In genomic region chr13:96091164-96091931, GRCh38 we compare ENCODE assay signal across 8 cellular contexts. TPM values are rescaled to one million over a fixed set of nuclear protein-coding genes. Genes with fewer than 3 reads are reported as not detected.
DNase-seq lines count a peak whose midpoint lies in the region; ATAC-seq, FAIRE-seq and TF ChIP-seq lines count a peak whose summit lies in the region.

No MANE protein-coding gene starts in this region.

- H3K27ac ChIP-seq in A549, result no peak overlapping the region
- no peak overlapping the region for H3K27ac ChIP-seq in mesodermal cell (ENCODE audit: low read depth, low read length, severe bottlenecking)

- peaks cover 0 to 3% (median 0%) of the 10 kb centered on the region in 3 donors for H3K9me3 Mint-ChIP-seq in T-cell

- H3K4me3 ChIP-seq in A549 (peak overlapping the region; percentile 57), HAP-1 (peak overlapping the region; percentile 50), choroid plexus epithelial cell (ENCODE audit: low read depth, low read length) (peak overlapping the region; percentile 14), mesodermal cell (ENCODE audit: extremely low read depth, insufficient read depth, low read length, poor library complexity, severe bottlenecking) (peak overlapping the region; percentile 31)

- H3K4me1 Mint-ChIP-seq in T-cell, result peaks cover 0 to 9% (median 6%) of the 10 kb centered on the region in 3 donors

- no peak for TF ChIP-seq CTCF in A549 (IDR thresholded peaks at IDR 0.05)
- no peak for TF ChIP-seq CTCF in choroid plexus epithelial cell (conservative IDR thresholded peaks at IDR 0.05; ENCODE audit: low read depth, low read length)

- peaks cover 48 to 62% of the 10 kb centered on the region in 2 donors for H3K27me3 Mint-ChIP-seq in T-cell

- no peaks in the 10 kb centered on the region for H3K36me3 ChIP-seq in HAP-1 (replicated peaks)
- H3K36me3 ChIP-seq in mesodermal cell (ENCODE audit: control insufficient read depth, insufficient read depth, low read length), result no peaks in the 10 kb centered on the region

- H3K9me3 ChIP-seq in A549, result no peaks in the 10 kb centered on the region
- no peaks in the 10 kb centered on the region for H3K9me3 ChIP-seq in HAP-1
- H3K9me3 ChIP-seq in mesodermal cell (ENCODE audit: control insufficient read depth, low read length), result no peaks in the 10 kb centered on the region

- no peaks in the 10 kb centered on the region for H3K36me3 Mint-ChIP-seq in T-cell

- POLR2A ChIA-PET in A549 (lab: Yijun Ruan, JAX) (no interaction called here), T-cell (lab: Charles Lee) (no interaction called here)

- H3K27me3 ChIP-seq in HAP-1 (ENCODE audit: low read depth), result peaks cover 7% of the 10 kb centered on the region; the same call in 1 of the 2 replicates

- WGBS in A549 (ENCODE audit: missing lambda C conversion rate), result 19% methylated on average over 9 of the region's 53 CpGs
- 0 to 1% methylated on average over 32 to 43 of the region's 53 CpGs for WGBS in mesodermal cell (ENCODE audit: insufficient coverage in 2 of 2), 2 experiments

- H3K4me3 Mint-ChIP-seq in T-cell, result peak overlapping the region in 1 of 3 donors; percentile 40

- CTCF ChIA-PET in A549 (lab: Yijun Ruan, JAX) (no interaction called here), T-cell (lab: Charles Lee) (no interaction called here)

- in situ Hi-C loops in HAP-1 (cut with MboI; ENCODE audit: low sequenced_read_pairs), result no loop called here

- DNase-seq in A549 (ENCODE audit: low read depth in 1 of 2, low spot score in 1 of 2), result no peak
- peak; percentile 45 to 75 for DNase-seq in HAP-1 (ENCODE audit: low spot score in 2 of 2)
- DNase-seq in choroid plexus epithelial cell (ENCODE audit: low read depth), result peak; percentile 6
- DNase-seq in A172 (ENCODE audit: low spot score), result no peak
- DNase-seq in T-cell, result no peak

- ATAC-seq in A549, result peak; percentile 40 to 60; a peak in 3 of 6 replicates
- ATAC-seq in GM18519 (IDR thresholded peaks at IDR 0.05; ENCODE audit: low FRiP score, unreplicated experiment), result no peak
- no peak for ATAC-seq in T-cell (replicated peaks in 1 of 4)
- ATAC-seq in GM19395 (IDR thresholded peaks at IDR 0.05; ENCODE audit: unreplicated experiment), result no peak

- H3K4me2 ChIP-seq in A549, result peak overlapping the region; percentile 98

- no peak for TF ChIP-seq RAD21 in A549 (conservative IDR thresholded peaks at IDR 0.05 in 1 of 2, IDR thresholded peaks at IDR 0.05 in 1 of 2)

- no peak overlapping the region for H3K27ac Mint-ChIP-seq in T-cell

- FAIRE-seq in A549 (lab: Jason Lieb, UNC), result no peak

- TF ChIP-seq EP300 in A549 (IDR thresholded peaks at IDR 0.05), result no peak

- TF ChIP-seq POLR2A in A549 (IDR thresholded peaks at IDR 0.05; ENCODE audit: low read length), result no peak

- peaks cover 4% of the 10 kb centered on the region; the same call in 2 of the 3 replicates for H3K4me1 ChIP-seq in A549
- H3K4me1 ChIP-seq in HAP-1, result peaks cover 15% of the 10 kb centered on the region
- no peaks in the 10 kb centered on the region for H3K4me1 ChIP-seq in mesodermal cell (ENCODE audit: control insufficient read depth, insufficient read depth, low read length, poor library complexity, severe bottlenecking)

TF ChIP-seq in A549, 52 proteins besides CTCF, POLR2A, EP300 and RAD21:
- TF ChIP-seq RFX5 (IDR thresholded peaks at IDR 0.05) (no peak), EHMT2 (IDR thresholded peaks at IDR 0.05; ENCODE audit: low read depth) (no peak), ZC3H11A (IDR thresholded peaks at IDR 0.05) (no peak), HOXA7 (CRISPR knock-in tag; IDR thresholded peaks at IDR 0.05) (no peak), HDAC2 (IDR thresholded peaks at IDR 0.05) (no peak), MYC (IDR thresholded peaks at IDR 0.05; ENCODE audit: borderline replicate concordance, low read length) (no peak), KDM5A (IDR thresholded peaks at IDR 0.05) (no peak), ZFP36 (IDR thresholded peaks at IDR 0.05; ENCODE audit: borderline replicate concordance, partially characterized antibody) (no peak), HOXB13 (CRISPR knock-in tag; IDR thresholded peaks at IDR 0.05; ENCODE audit: low read depth) (no peak), CBX2 (IDR thresholded peaks at IDR 0.05; ENCODE audit: borderline replicate concordance, low read depth) (no peak), NFE2L2 (conservative IDR thresholded peaks at IDR 0.05; ENCODE audit: low read length) (no peak), EHF (CRISPR knock-in tag; IDR thresholded peaks at IDR 0.05) (no peak)

RNA-seq across cellular contexts. Expression of gene HS6ST3, which starts 1.4 kb away (rescaled TPM):
- polyA plus RNA-seq in A549 (2011; rRNA removed) (not detected in 2 replicates), A549 (2017; fragmentation: RNase III; extraction: RNeasy Plus Mini Kit Qiagen cat#74134 plus additional on column Dnase treatment) (not detected in 3 replicates)
- polyA plus RNA-seq in A549 (2012; cell fraction: cytosol; rRNA removed), result not detected in 2 replicates
- not detected in 2 replicates for polyA plus RNA-seq in A549 (2012; cell fraction: nucleus; rRNA removed)
- not detected in 2 replicates for polyA minus RNA-seq in A549 (2011; rRNA and poly(A)+ RNA removed)
- 0.48 TPM for polyA plus RNA-seq in mesodermal cell (2013, experiment 1 of 2)
- polyA plus RNA-seq in mesodermal cell (2013, experiment 2 of 2), result 0.46 TPM
- total RNA-seq in A172 (2014; rRNA removed; shearing (Covaris generic)), result not detected in 2 replicates
- total RNA-seq in T-cell, result not detected

RNA-seq across cellular contexts. Expression of gene UGGT2, which starts 38.1 kb away (rescaled TPM):
- 19.8 and 27.9 TPM in 2 replicates for polyA plus RNA-seq in A549 (2011; rRNA removed)
- polyA plus RNA-seq in A549 (2012; cell fraction: cytosol; rRNA removed), result 3.4 and 4.1 TPM in 2 replicates
- polyA plus RNA-seq in A549 (2012; cell fraction: nucleus; rRNA removed), result 4.8 and 6.0 TPM in 2 replicates
- 9.9 to 10.4 TPM (median 10.3 TPM) in 3 replicates for polyA plus RNA-seq in A549 (2017; fragmentation: RNase III; extraction: RNeasy Plus Mini Kit Qiagen cat#74134 plus additional on column Dnase treatment)
- 11.7 and 12.2 TPM in 2 replicates for polyA minus RNA-seq in A549 (2011; rRNA and poly(A)+ RNA removed)
- polyA plus RNA-seq in mesodermal cell (2013, experiment 1 of 2), result 38.5 TPM
- polyA plus RNA-seq in mesodermal cell (2013, experiment 2 of 2), result 42.8 TPM
- 54.0 and 66.1 TPM in 2 replicates for total RNA-seq in A172 (2014; rRNA removed; shearing (Covaris generic))
- under 1 TPM in 4 of 5 donors, not detected in 1; 0.13 to 0.59 (median 0.42) TPM for total RNA-seq in T-cell

Comparison
In these comparisons a context has a peak if more than half of its experiments do, and no peak if none do; other contexts are left out.
1. ATAC-seq: peak in A549 (2 of 2); none in GM18519 (single experiment), T-cell (0 of 4) and GM19395 (single experiment).
2. DNase-seq: peak in HAP-1 (2 of 2) and choroid plexus epithelial cell (single experiment); none in A549 (0 of 2), A172 (single experiment) and T-cell (0 of 34).
3. RNA of gene UGGT2, which starts 38.1 kb away (total RNA-seq): 54.0 to 66.1 TPM in A172; 0.13 to 0.59 TPM in T-cell; every median in the first group is over 10 times any median in the second.
4. Peak in every context shown above with its lines, with median percentiles within 50 percentile points of each other: H3K4me3 ChIP-seq.